In the genomic region with DNA sequence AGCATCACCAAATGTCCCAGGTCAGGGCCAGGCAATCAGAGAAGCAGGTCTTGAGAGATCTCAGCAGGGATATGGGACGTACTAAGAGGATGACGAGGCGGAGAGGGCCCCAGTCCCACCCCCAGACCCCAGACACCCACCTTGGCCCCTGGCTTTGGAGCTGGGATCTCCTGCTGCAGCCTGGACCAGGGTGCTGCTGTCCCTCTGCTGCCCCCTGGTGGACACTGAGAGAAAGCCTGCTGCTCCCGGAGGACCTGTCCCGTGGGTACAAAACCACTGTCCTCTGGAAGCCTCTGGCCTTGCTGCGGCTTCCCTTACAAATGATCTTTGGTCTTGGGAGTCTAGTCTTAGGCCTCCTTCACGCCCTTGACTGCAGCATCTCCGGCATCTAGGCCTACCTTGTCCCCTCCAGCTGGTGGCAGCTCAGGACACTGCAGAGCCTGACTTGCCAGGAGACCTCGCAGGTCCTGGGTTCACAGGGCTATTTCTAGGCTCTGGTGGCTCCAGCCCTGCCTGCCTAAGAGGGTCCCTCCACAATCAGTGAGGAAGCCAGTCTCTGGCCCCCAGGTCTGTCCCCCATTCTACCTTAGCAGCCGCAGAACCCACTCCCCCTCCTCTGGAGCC, we compare ENCODE assay signal across 1 cellular context.
TF ChIP-seq lines count a peak whose summit lies in the region.

No MANE protein-coding gene starts in this region.

TF ChIP-seq in H1, 55 proteins besides CTCF, POLR2A, EP300 and RAD21:
- peak; percentile 71; the same call in 1 of the 2 replicates for TF ChIP-seq GABPA (IDR thresholded peaks at IDR 0.05; ENCODE audit: borderline replicate concordance, insufficient read depth, low read length)
- no peak for TF ChIP-seq BCL11A (IDR thresholded peaks at IDR 0.05; ENCODE audit: low read depth in 2 of 2, low read length in 2 of 2)
